In the genomic region with DNA sequence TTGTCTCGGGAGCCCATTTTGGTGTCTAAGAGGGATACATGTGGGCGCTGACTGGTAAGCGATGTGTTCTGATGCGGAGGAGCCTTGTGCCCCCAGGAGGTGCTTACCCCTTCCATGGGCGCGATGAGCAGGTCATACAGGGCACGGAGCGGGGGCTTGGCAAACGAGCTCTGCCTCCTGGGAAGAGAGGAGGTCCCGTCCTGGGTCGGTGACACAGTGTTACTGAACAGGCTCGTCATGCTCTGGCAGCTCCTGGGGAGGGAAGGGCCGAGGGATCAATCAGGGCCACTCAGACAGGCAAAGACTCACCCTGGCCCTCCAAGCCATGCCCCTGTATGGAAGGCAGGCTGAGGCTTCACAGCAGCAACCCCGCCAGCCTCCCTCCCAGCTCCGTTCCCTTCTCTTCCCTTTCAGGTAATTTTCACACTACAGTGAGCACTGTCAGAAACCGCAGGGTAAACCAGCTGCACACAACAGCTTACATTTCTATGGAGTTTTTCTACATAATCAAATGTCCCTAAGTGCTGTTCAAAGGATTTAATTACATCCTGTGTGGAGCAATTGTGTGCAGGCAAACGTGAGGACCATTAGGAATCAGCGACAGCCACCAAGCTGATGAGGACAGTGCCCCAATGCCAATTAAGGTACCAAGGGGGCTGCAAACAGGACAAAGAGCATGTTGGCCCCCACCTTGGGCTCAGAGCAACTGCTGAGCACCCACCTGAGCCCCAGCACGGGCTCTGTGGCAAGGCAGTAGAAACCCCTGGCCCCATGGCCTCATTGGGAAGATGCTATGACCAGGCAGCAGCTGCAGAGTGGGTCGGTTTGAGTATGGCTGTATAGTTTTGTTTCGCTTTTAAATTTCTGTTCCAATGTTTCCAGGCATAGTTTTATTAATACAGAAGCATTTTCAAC, we compare ENCODE assay signal across 14 cellular contexts.
DNase-seq lines count a peak whose midpoint lies in the region; TF ChIP-seq lines count a peak whose summit lies in the region.
"Had no signal": no experiment of that assay in that cellular context is flagged by ENCODE, and none has a peak within 500 bp of the region (broad histone marks: within the 10 kb centered on the region; RNA-seq: fewer than 3 reads in every experiment).

No MANE protein-coding gene starts in this region.

- H3K36me3 Mint-ChIP-seq in H9 (ENCODE audit: insufficient read depth in 1 of 3, low read depth in 3 of 3) (no peaks in the 10 kb centered on the region; a peak in 1 of 7 replicates), brain (peaks cover 13% of the 10 kb centered on the region)
- H3K36me3 Mint-ChIP-seq: activated naive CD4-positive, alpha-beta T cell treated with anti-CD3 and anti-CD28 coated beads, Interleukin-2, amount 50 U/mL, for 24 hours had no signal

- intact Hi-C loops in posterior vena cava (cut with DNase I) = no loop called here

- no peak overlapping the region for H3K23ac ChIP-seq in H9 (ENCODE audit: insufficient read length, low read depth, low read length)

- no peak overlapping the region for H2AFZ ChIP-seq in H9 (ENCODE audit: low read length)

- H3T11ph ChIP-seq in H9 (ENCODE audit: low read length) = no peak overlapping the region

- no peak overlapping the region for H3K4me3 ChIP-seq in MG63
- H3K4me3 ChIP-seq: testis had no signal

- H3K27ac ChIP-seq in H9 (ENCODE audit: insufficient read length, low read depth, low read length) = no peak overlapping the region
- H3K27ac ChIP-seq: C4-2B, epithelial cell of prostate, testis had no signal

- TF ChIP-seq CTCF in H9 (conservative IDR thresholded peaks at IDR 0.05) (no peak), brain (conservative IDR thresholded peaks at IDR 0.05) (no peak), GM13976 (IDR thresholded peaks at IDR 0.05; ENCODE audit: borderline replicate concordance, control extremely low read depth, extremely low read depth, insufficient read depth, missing control alignments) (no peak)

- H3K4me1 Mint-ChIP-seq in H9 (peaks cover 5 to 13% of the 10 kb centered on the region in 2 experiments; a peak in 3 of 4 replicates), brain (peaks cover 68% of the 10 kb centered on the region)
- H3K4me1 Mint-ChIP-seq: activated naive CD4-positive, alpha-beta T cell treated with anti-CD3 and anti-CD28 coated beads, Interleukin-2, amount 50 U/mL, for 24 hours had no signal

- H3K23me2 ChIP-seq in H9 (ENCODE audit: insufficient read length, low read depth, low read length, poor library complexity, severe bottlenecking) = no peaks in the 10 kb centered on the region

- H2AK5ac ChIP-seq in H9 (ENCODE audit: insufficient read length, low read length) = no peak overlapping the region

- H2BK120ac ChIP-seq in H9 (ENCODE audit: low read depth, low read length, poor library complexity, severe bottlenecking) = no peak overlapping the region

- H3K14ac ChIP-seq in H9 (ENCODE audit: insufficient read depth, low read length) = peak overlapping the region; percentile 30; the same call in 1 of the 2 replicates

- H3K4me1 ChIP-seq in H9 (ENCODE audit: insufficient read depth, low read length) = no peaks in the 10 kb centered on the region
- H3K4me1 ChIP-seq: testis had no signal

- H4K91ac ChIP-seq in H9 (ENCODE audit: insufficient read length, low read depth, low read length) = no peak overlapping the region

- no peaks in the 10 kb centered on the region for H3K79me1 ChIP-seq in H9 (ENCODE audit: insufficient read depth, low read depth, low read length, poor library complexity, severe bottlenecking)

- H2BK5ac ChIP-seq in H9 (ENCODE audit: insufficient read length, low read length) = no peak overlapping the region

- H3K9me3 Mint-ChIP-seq in H9 (no peaks in the 10 kb centered on the region), brain (no peaks in the 10 kb centered on the region)
- H3K9me3 Mint-ChIP-seq: activated naive CD4-positive, alpha-beta T cell treated with anti-CD3 and anti-CD28 coated beads, Interleukin-2, amount 50 U/mL, for 24 hours had no signal

- H3K27me3 ChIP-seq in H9 (ENCODE audit: insufficient read depth, low read length) (no peaks in the 10 kb centered on the region), MG63 (no peaks in the 10 kb centered on the region)
- H3K27me3 ChIP-seq: testis had no signal

- no peaks in the 10 kb centered on the region for H3K79me2 ChIP-seq in H9 (ENCODE audit: insufficient read depth, low read length)

- DNase-seq in H9 = no peak
- peak; percentile 75 for DNase-seq in NCI-H2029 (lab: John Stamatoyannopoulos, UW)
- DNase-seq in posterior vena cava (ENCODE audit: low spot score) = peak; percentile 50
- DNase-seq in MG63 = no peak
- no peak for DNase-seq in cerebellum (ENCODE audit: low spot score)
- no peak for DNase-seq in GM13976 (ENCODE audit: low spot score)
- DNase-seq: kidney glomerular epithelial cell; NCI-H82; stimulated activated CD4-positive, alpha-beta T cell treated with anti-CD3 and anti-CD28 coated beads, Interleukin-1b, Interleukin-23, amount 100 ng/mL, for 48 hours; testis had no signal

- H2BK15ac ChIP-seq in H9 (ENCODE audit: low read depth, low read length) = no peak overlapping the region

- WGBS in H9 (ENCODE audit: extremely low coverage, insufficient read length, low lambda C conversion rate) = no CpG with 5 or more reads among the region's 21 CpGs

- H3K4me2 ChIP-seq in H9 (ENCODE audit: insufficient read depth, insufficient read length, low read length) = no peak overlapping the region

- no peaks in the 10 kb centered on the region; the same call in 1 of the 2 replicates for H3K36me3 ChIP-seq in MG63

- H3K9me3 ChIP-seq in H9 (ENCODE audit: control insufficient read depth, low read depth, low read length) (no peaks in the 10 kb centered on the region), MG63 (no peaks in the 10 kb centered on the region)
- H3K9me3 ChIP-seq: testis had no signal

- no peak overlapping the region for H2BK12ac ChIP-seq in H9 (ENCODE audit: insufficient read length, low read depth, low read length)

- H3K27ac Mint-ChIP-seq in H9 = peak overlapping the region in 2 of 3 experiments; percentile 20 to 52; a peak in 1 of 7 replicates
- H3K27ac Mint-ChIP-seq in brain = peak overlapping the region; percentile 56 to 96 (median 72)
- H3K27ac Mint-ChIP-seq: activated naive CD4-positive, alpha-beta T cell treated with anti-CD3 and anti-CD28 coated beads, Interleukin-2, amount 50 U/mL, for 24 hours had no signal

- no peak overlapping the region for H2BK20ac ChIP-seq in H9 (ENCODE audit: low read depth, low read length, poor library complexity, severe bottlenecking)

- H3K27me3 Mint-ChIP-seq in H9 (ENCODE audit: low read depth) (no peaks in the 10 kb centered on the region; the same call in none of the 2 replicates), brain (peaks cover 3% of the 10 kb centered on the region)
- H3K27me3 Mint-ChIP-seq: activated naive CD4-positive, alpha-beta T cell treated with anti-CD3 and anti-CD28 coated beads, Interleukin-2, amount 50 U/mL, for 24 hours had no signal

- no peaks in the 10 kb centered on the region for H4K20me1 ChIP-seq in H9 (ENCODE audit: control insufficient read depth, insufficient read depth, insufficient read length)

- no peak overlapping the region for H3K18ac ChIP-seq in H9 (ENCODE audit: insufficient read length, low read depth, low read length)

- H3K4me3 Mint-ChIP-seq in H9 (no peak overlapping the region), brain (peak overlapping the region in 4 of 5 experiments; percentile 11 to 39 (median 26))
- H3K4me3 Mint-ChIP-seq: activated naive CD4-positive, alpha-beta T cell treated with anti-CD3 and anti-CD28 coated beads, Interleukin-2, amount 50 U/mL, for 24 hours had no signal

- in situ Hi-C loops in GM13976 (cut with MboI; ENCODE audit: low sequenced_read_pairs, unreplicated experiment) = loop anchor here (25.0 kb wide), 1 partner anchor 1252 kb away; no protein-coding TSS in a partner anchor

- H4K5ac ChIP-seq in H9 (ENCODE audit: insufficient read length, low read depth, low read length) = no peak overlapping the region

- no peak overlapping the region for H3K4ac ChIP-seq in H9 (ENCODE audit: low read depth, low read length)

- H3K9ac ChIP-seq in H9 (ENCODE audit: extremely low read depth, insufficient read length, low read length) = no peak overlapping the region

- H3K56ac ChIP-seq in H9 (ENCODE audit: insufficient read length, low read depth, low read length) = no peak overlapping the region

- H4K8ac ChIP-seq in H9 (replicated peaks; ENCODE audit: insufficient read length, low read depth, low read length) = no peak overlapping the region

Comparison
In these comparisons a context has a peak if more than half of its experiments do, and no peak if none do; other contexts are left out.
1. DNase-seq: peak in NCI-H2029 (single experiment) and posterior vena cava (single experiment); none in H9 (single experiment), MG63 (single experiment), cerebellum (single experiment) and GM13976 (single experiment).
2. H3K4me3 Mint-ChIP-seq: peak in brain (4 of 5); none in H9 (0 of 2).